In genomic region chr2:64404002-64404731, GRCh38 we compare ENCODE assay signal across 8 cellular contexts. TPM values are rescaled to one million over a fixed set of nuclear protein-coding genes. Genes with fewer than 3 reads are reported as not detected.
DNase-seq lines count a peak whose midpoint lies in the region; ATAC-seq and TF ChIP-seq lines count a peak whose summit lies in the region.

No MANE protein-coding gene starts in this region.

- H3K27me3 ChIP-seq in osteoblast (ENCODE audit: insufficient read depth, low read length): peaks cover 7% of the 10 kb centered on the region

- H3K79me2 ChIP-seq in osteoblast (ENCODE audit: insufficient read depth, low read length): no peaks in the 10 kb centered on the region

- TF ChIP-seq CTCF in osteoblast (IDR thresholded peaks at IDR 0.05; ENCODE audit: extremely low read depth, low read depth, low read length): no peak
- TF ChIP-seq CTCF in GM20000 (IDR thresholded peaks at IDR 0.05; ENCODE audit: extremely low read depth, missing control alignments): no peak

- peak overlapping the region; percentile 91 for H2AFZ ChIP-seq in osteoblast (ENCODE audit: low read length)

- intact Hi-C loops in head of caudate nucleus (cut with DNase I): no loop called here

- no peaks in the 10 kb centered on the region for H3K36me3 Mint-ChIP-seq in naive thymus-derived CD8-positive, alpha-beta T cell

- peak overlapping the region; percentile 14 for H3K4me3 ChIP-seq in osteoblast (ENCODE audit: insufficient read depth, low read length)

- H3K4me2 ChIP-seq in osteoblast (ENCODE audit: insufficient read depth, low read length): peak overlapping the region; percentile 64

- no peaks in the 10 kb centered on the region for H3K9me3 Mint-ChIP-seq in naive thymus-derived CD8-positive, alpha-beta T cell

- peak overlapping the region; percentile 44 for H3K27ac ChIP-seq in osteoblast (ENCODE audit: low read depth, low read length)

- no peak overlapping the region for H3K27ac Mint-ChIP-seq in naive thymus-derived CD8-positive, alpha-beta T cell

- H4K20me1 ChIP-seq in osteoblast (ENCODE audit: insufficient read depth, low read length): no peaks in the 10 kb centered on the region

- no peak overlapping the region for H3K4me3 Mint-ChIP-seq in naive thymus-derived CD8-positive, alpha-beta T cell

- ATAC-seq in GM18907 (IDR thresholded peaks at IDR 0.05; ENCODE audit: unreplicated experiment) (peak; percentile 46), GM19452 (IDR thresholded peaks at IDR 0.05; ENCODE audit: unreplicated experiment) (no peak)
- ATAC-seq in naive thymus-derived CD8-positive, alpha-beta T cell: no peak

- H3K9me3 ChIP-seq in osteoblast (ENCODE audit: low read depth, low read length): no peaks in the 10 kb centered on the region

- peaks cover 16% of the 10 kb centered on the region for H3K4me1 ChIP-seq in osteoblast (ENCODE audit: insufficient read depth, low read length)

- POLR2A ChIA-PET in naive thymus-derived CD8-positive, alpha-beta T cell (lab: Charles Lee): no interaction called here

- peaks cover 0 to 6% (median 3%) of the 10 kb centered on the region in 4 donors for H3K4me1 Mint-ChIP-seq in naive thymus-derived CD8-positive, alpha-beta T cell

- DNase-seq in SHP77 treated with DMSO at 0.1 percent for 48 hours (lab: John Stamatoyannopoulos, UW) (peak; percentile 16), head of caudate nucleus (peak; percentile 42 to 86 (median 70)), osteoblast (ENCODE audit: insufficient read length, low spot score, missing footprints) (peak; percentile 81), GM20000 (ENCODE audit: low spot score) (no peak)
- no peak for DNase-seq in naive thymus-derived CD8-positive, alpha-beta T cell
- DNase-seq in activated CD4-positive, alpha-beta T cell treated with anti-CD3 and anti-CD28 coated beads, Interleukin-2, amount 50 U/mL, for 48 hours: no peak

- peaks cover 0 to 4% (median 0%) of the 10 kb centered on the region in 5 donors for H3K27me3 Mint-ChIP-seq in naive thymus-derived CD8-positive, alpha-beta T cell

- H3K36me3 ChIP-seq in osteoblast (ENCODE audit: insufficient read depth, low read length): no peaks in the 10 kb centered on the region

RNA-seq across cellular contexts. Expression of gene LGALSL, which starts 49.8 kb away (rescaled TPM):
- 3.6 and 3.8 TPM in 2 replicates for total RNA-seq in osteoblast
- total RNA-seq in naive thymus-derived CD8-positive, alpha-beta T cell: under 1 TPM; 0.73 to 0.93 TPM
- polyA plus RNA-seq in naive thymus-derived CD8-positive, alpha-beta T cell: 1 to 10 TPM in 1 of 3 donors, under 1 TPM in 2; 0.32 to 1.4 (median 0.32) TPM

Comparison
In these comparisons a context has a peak if more than half of its experiments do, and no peak if none do; other contexts are left out.
1. DNase-seq: peak in SHP77 treated with DMSO at 0.1 percent for 48 hours (single experiment), head of caudate nucleus (42 of 42) and osteoblast (single experiment); none in naive thymus-derived CD8-positive, alpha-beta T cell (0 of 10), activated CD4-positive, alpha-beta T cell treated with anti-CD3 and anti-CD28 coated beads, Interleukin-2, amount 50 U/mL, for 48 hours (0 of 2) and GM20000 (single experiment).